Comparison of ENCODE assay signal across 10 cellular contexts in genomic region chr9:70422371-70423043, GRCh38. TPM values are rescaled to one million over a fixed set of nuclear protein-coding genes. Genes with fewer than 3 reads are reported as not detected.
DNase-seq lines count a peak whose midpoint lies in the region; ATAC-seq, FAIRE-seq and TF ChIP-seq lines count a peak whose summit lies in the region.
"Had no signal": no experiment of that assay in that cellular context is flagged by ENCODE, and none has a peak within 500 bp of the region (broad histone marks: within the 10 kb centered on the region; RNA-seq: fewer than 3 reads in every experiment).

No MANE protein-coding gene starts in this region.

- no peaks in the 10 kb centered on the region for H3K9me3 Mint-ChIP-seq in Caco-2 (ENCODE audit: unreplicated experiment)

- DNase-seq in Caco-2 (no peak), NCI-H524 treated with DMSO at 0.1 percent for 48 hours (lab: John Stamatoyannopoulos, UW) (peak; percentile 10), H1 (ENCODE audit: low read depth in 1 of 2, low spot score in 2 of 2) (no peak), left colon (no peak), mucosa of descending colon (no peak)
- DNase-seq in central memory CD4-positive, alpha-beta T cell, result no peak
- DNase-seq: erythroblast, NCI-H1048 had no signal

- no peak for TF ChIP-seq RAD21 in H1 (IDR thresholded peaks at IDR 0.05 in 1 of 2, conservative IDR thresholded peaks at IDR 0.05 in 1 of 2; ENCODE audit: low read depth in 2 of 2, low read length in 2 of 2)

- H3K27ac ChIP-seq in H1 (ENCODE audit: low read depth, low read length) (no peak overlapping the region), skeletal muscle tissue (ENCODE audit: low read depth, low read length) (peak overlapping the region; percentile 99)

- no peak overlapping the region for H2BK15ac ChIP-seq in H1 (ENCODE audit: low read length)

- H4K20me1 ChIP-seq in H1 (replicated peaks in 1 of 2; ENCODE audit: control insufficient read depth in 1 of 2, insufficient read depth in 2 of 2, low read length in 2 of 2), result no peaks in the 10 kb centered on the region

- no peak overlapping the region for H4K5ac ChIP-seq in H1 (ENCODE audit: insufficient read length, low read depth, low read length)

- H2AK5ac ChIP-seq in H1 (ENCODE audit: low read depth, low read length), result no peak overlapping the region

- intact Hi-C loops in Caco-2 (cut with micrococcal nuclease; ENCODE audit: unreplicated experiment) (loop anchor here (5.0 kb wide), 1 partner anchor 60 kb away; no protein-coding TSS in a partner anchor), left colon (cut with DNase I, micrococcal nuclease) (loop anchor here in 1 of 2 donors (10.0 kb wide), 1 partner anchor 62 kb away; no protein-coding TSS in a partner anchor), mucosa of descending colon (cut with DNase I, micrococcal nuclease) (loop anchor here in 1 of 2 donors (5.0 kb wide), 1 partner anchor 55 kb away; no protein-coding TSS in a partner anchor)

- no peaks in the 10 kb centered on the region for H3K79me2 ChIP-seq in H1 (ENCODE audit: control insufficient read depth in 1 of 2, insufficient read depth in 2 of 2, low read length in 2 of 2)

- H3K14ac ChIP-seq in H1 (ENCODE audit: insufficient read length), result no peak overlapping the region

- 87% methylated on average over 6 of the region's 6 CpGs; no CpG with 5 or more reads in 1 of the 2 experiments for WGBS in H1 (ENCODE audit: extremely low coverage in 1 of 2, insufficient coverage in 1 of 2, insufficient read length in 1 of 2, insufficient replicate concordance in 2 of 2, low coverage in 1 of 2, low lambda C conversion rate in 2 of 2, missing lambda C conversion rate in 1 of 2), 2 experiments

- no peak overlapping the region for H4K8ac ChIP-seq in H1 (ENCODE audit: extremely low read depth, insufficient read depth, low read length)

- no peak for ATAC-seq in left colon
- ATAC-seq in mucosa of descending colon, result no peak

- peaks cover 25% of the 10 kb centered on the region for H3K23me2 ChIP-seq in H1 (ENCODE audit: low read depth, low read length)

- H3K27me3 Mint-ChIP-seq in Caco-2 (ENCODE audit: insufficient read depth, unreplicated experiment), result no peaks in the 10 kb centered on the region

- H3K4me1 ChIP-seq in Caco-2, result no peaks in the 10 kb centered on the region
- peaks cover 5 to 14% (median 6%) of the 10 kb centered on the region in 4 experiments; a peak in 6 of 7 replicates for H3K4me1 ChIP-seq in H1 (replicated peaks in 1 of 4; ENCODE audit: control insufficient read depth in 3 of 4, insufficient read depth in 4 of 4, low read length in 3 of 4)
- peaks cover 38 to 54% (median 41%) of the 10 kb centered on the region in 3 donors for H3K4me1 ChIP-seq in skeletal muscle tissue (ENCODE audit: control insufficient read depth in 3 of 3, insufficient read depth in 3 of 3, low read length in 3 of 3)
- peaks cover 32% of the 10 kb centered on the region for H3K4me1 ChIP-seq in mucosa of descending colon (ENCODE audit: low read depth)

- H3K4me1 Mint-ChIP-seq in Caco-2 (ENCODE audit: low read depth, unreplicated experiment), result no peaks in the 10 kb centered on the region

- TF ChIP-seq EP300 in H1 (IDR thresholded peaks at IDR 0.05; ENCODE audit: borderline replicate concordance in 1 of 2, low read depth in 2 of 2, low read length in 2 of 2), result no peak

- H4K91ac ChIP-seq in H1 (replicated peaks; ENCODE audit: insufficient read length, low read length), result no peak overlapping the region

- no peaks in the 10 kb centered on the region for H3K79me1 ChIP-seq in H1 (ENCODE audit: low read depth, low read length)

- H2AFZ ChIP-seq in H1 (ENCODE audit: low read length), result no peak overlapping the region

- H3K27ac Mint-ChIP-seq in Caco-2 (ENCODE audit: unreplicated experiment), result peak overlapping the region; percentile 8

- peak overlapping the region; percentile 34; the same call in 1 of the 2 replicates for H2BK20ac ChIP-seq in H1 (ENCODE audit: low read length)

- H3K36me3 ChIP-seq in Caco-2 (ENCODE audit: control insufficient read depth, insufficient read depth, low read length) (no peaks in the 10 kb centered on the region), H1 (ENCODE audit: control insufficient read depth in 2 of 4, insufficient read depth in 4 of 4, low read length in 3 of 4) (no peaks in the 10 kb centered on the region), skeletal muscle tissue (ENCODE audit: control insufficient read depth in 3 of 3, insufficient read depth in 3 of 3, low read length in 3 of 3) (no peaks in the 10 kb centered on the region), mucosa of descending colon (ENCODE audit: low read depth) (peaks cover 3% of the 10 kb centered on the region)
- H3K36me3 ChIP-seq: HAP-1 had no signal

- no peak for FAIRE-seq in H1 (lab: Jason Lieb, UNC)

- POLR2A ChIA-PET in Caco-2 (lab: Charles Lee), result no interaction called here
- POLR2A ChIA-PET in H1 (lab: Charles Lee; ENCODE audit: partially characterized antibody), result no interaction called here

- H3K18ac ChIP-seq in H1 (ENCODE audit: extremely low read depth, low read length), result no peak overlapping the region

- no peak overlapping the region for H2BK120ac ChIP-seq in H1 (replicated peaks; ENCODE audit: low read depth, low read length)

- H3K9ac ChIP-seq in H1 (replicated peaks in 1 of 4; ENCODE audit: extremely low read depth in 1 of 4, low read depth in 3 of 4, low read length in 3 of 4) (no peak overlapping the region), skeletal muscle tissue (ENCODE audit: low read depth in 1 of 3, low read length in 3 of 3) (no peak overlapping the region)

- H3K4me3 ChIP-seq in Caco-2 (ENCODE audit: low read depth, low read length) (no peak overlapping the region), H1 (ENCODE audit: extremely low read depth in 1 of 4, insufficient read depth in 2 of 4, low read depth in 3 of 4, low read length in 4 of 4) (no peak overlapping the region), skeletal muscle tissue (ENCODE audit: low read length in 3 of 3) (no peak overlapping the region), mucosa of descending colon (no peak overlapping the region)
- H3K4me3 ChIP-seq: HAP-1 had no signal

- no peak overlapping the region for H2BK12ac ChIP-seq in H1 (ENCODE audit: low read depth, low read length)

- no peak for TF ChIP-seq POLR2A in H1 (IDR thresholded peaks at IDR 0.05; ENCODE audit: control extremely low read depth in 1 of 2, low read depth in 2 of 2, low read length in 2 of 2)

- H3K9me3 ChIP-seq in Caco-2, result no peaks in the 10 kb centered on the region
- no peaks in the 10 kb centered on the region for H3K9me3 ChIP-seq in H1 (ENCODE audit: insufficient read depth in 2 of 2, low read depth in 1 of 2, low read length in 1 of 2)
- no peaks in the 10 kb centered on the region for H3K9me3 ChIP-seq in skeletal muscle tissue (ENCODE audit: control insufficient read depth in 3 of 3, low read length in 3 of 3)
- H3K9me3 ChIP-seq in mucosa of descending colon, result no peaks in the 10 kb centered on the region
- H3K9me3 ChIP-seq: HAP-1 had no signal

- H3K4me2 ChIP-seq in H1 (ENCODE audit: insufficient read depth in 1 of 2, low read depth in 2 of 2, low read length in 2 of 2), result no peak overlapping the region; a peak in 1 of 4 replicates

- no peak overlapping the region for H3K56ac ChIP-seq in H1 (replicated peaks; ENCODE audit: insufficient read length, low read depth, low read length)

- H3K4ac ChIP-seq in H1 (replicated peaks; ENCODE audit: insufficient read length, low read depth, low read length), result no peak overlapping the region

- H3K4me3 Mint-ChIP-seq in Caco-2 (ENCODE audit: unreplicated experiment), result no peak overlapping the region

- no peak overlapping the region for H2BK5ac ChIP-seq in H1 (ENCODE audit: low read depth, low read length)

- TF ChIP-seq CTCF in Caco-2 (IDR thresholded peaks at IDR 0.05; ENCODE audit: insufficient read depth in 1 of 2, low read depth in 1 of 2, low read length in 1 of 2, severe bottlenecking in 1 of 2, unreplicated experiment in 1 of 2) (no peak), H1 (IDR thresholded peaks at IDR 0.05; ENCODE audit: control extremely low read depth in 1 of 3, insufficient read depth in 1 of 3, low read depth in 1 of 3, low read length in 3 of 3) (no peak), mucosa of descending colon (IDR thresholded peaks at IDR 0.05) (no peak)

- peaks cover 4% of the 10 kb centered on the region for H3K36me3 Mint-ChIP-seq in Caco-2 (ENCODE audit: insufficient read depth, unreplicated experiment)

- no peak overlapping the region for H3K23ac ChIP-seq in H1 (ENCODE audit: insufficient read length)

- H3K27me3 ChIP-seq in Caco-2 (replicated peaks; ENCODE audit: control insufficient read depth, insufficient read depth, low read length) (no peaks in the 10 kb centered on the region), H1 (replicated peaks in 1 of 4; ENCODE audit: control insufficient read depth in 3 of 4, extremely low read depth in 1 of 4, insufficient read depth in 3 of 4, low read length in 3 of 4) (peaks cover 0 to 4% (median 1%) of the 10 kb centered on the region in 4 experiments; a peak in 4 of 7 replicates), skeletal muscle tissue (ENCODE audit: control insufficient read depth in 3 of 3, insufficient read depth in 3 of 3, low read length in 3 of 3) (no peaks in the 10 kb centered on the region)

- no TSS peak for BruUV-seq in Caco-2 (replicated peaks; lab: Mats Ljungman, UMichigan)

- CTCF ChIA-PET in Caco-2 (lab: Charles Lee) (no interaction called here), H1 (lab: Charles Lee; ENCODE audit: partially characterized antibody) (interaction anchor here (0.9 to 1.9 kb wide), 2 partner anchors 88 to 178 kb away, joined by 3 to 6 read pairs; no protein-coding TSS in a partner anchor)

TF ChIP-seq in H1, 55 proteins besides CTCF, POLR2A, EP300 and RAD21 (continues in another document):
- TF ChIP-seq SUZ12 (IDR thresholded peaks at IDR 0.05; ENCODE audit: low read length), result no peak
- TF ChIP-seq, protein P1, sequence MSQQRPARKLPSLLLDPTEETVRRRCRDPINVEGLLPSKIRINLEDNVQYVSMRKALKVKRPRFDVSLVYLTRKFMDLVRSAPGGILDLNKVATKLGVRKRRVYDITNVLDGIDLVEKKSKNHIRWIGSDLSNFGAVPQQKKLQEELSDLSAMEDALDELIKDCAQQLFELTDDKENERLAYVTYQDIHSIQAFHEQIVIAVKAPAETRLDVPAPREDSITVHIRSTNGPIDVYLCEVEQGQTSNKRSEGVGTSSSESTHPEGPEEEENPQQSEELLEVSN (IDR thresholded peaks at IDR 0.05), result no peak
- TF ChIP-seq KDM5A (IDR thresholded peaks at IDR 0.05; ENCODE audit: low read length), result no peak

RNA-seq across cellular contexts. Expression of gene KLF9, which starts 8.1 kb away (rescaled TPM):
- 0.77 and 0.98 TPM in 2 replicates for total RNA-seq in Caco-2 (2022)
- 0.82 and 0.98 TPM in 2 replicates for total RNA-seq in H1 (2021; fragmentation: NEBNext Ultra II Directional; extraction: Animal tissue kit (Norgen Biotek cat#: 25700))
- polyA plus RNA-seq in H1 (2011; rRNA removed), result 0.47 TPM in 2 replicates
- polyA plus RNA-seq in H1 (2011; cell fraction: cytosol; rRNA removed), result 0.71 TPM
- polyA plus RNA-seq in H1 (2011; cell fraction: nucleus; rRNA removed), result 0.47 TPM
- polyA plus RNA-seq in H1 (2012, experiment 1 of 2), result 0.39 to 0.98 TPM (median 0.61 TPM) in 4 replicates
- 0.03 TPM for polyA plus RNA-seq in H1 (2012, experiment 2 of 2)
- polyA plus RNA-seq in H1 (2013, experiment 1 of 2), result 0.49 TPM
- 0.55 TPM for polyA plus RNA-seq in H1 (2013, experiment 2 of 2)
- polyA minus RNA-seq in H1 (2011; rRNA and poly(A)+ RNA removed), result 0.66 and 0.76 TPM in 2 replicates
- polyA minus RNA-seq in H1 (2011; cell fraction: cytosol; rRNA and poly(A)+ RNA removed), result 0.95 TPM
- 1.2 TPM for polyA minus RNA-seq in H1 (2011; cell fraction: nucleus; rRNA and poly(A)+ RNA removed)
- total RNA-seq in skeletal muscle tissue, result 2.6 TPM
- total RNA-seq in left colon, result 10 to 100 TPM; 26.7 to 55.2 TPM
- total RNA-seq in mucosa of descending colon, result 100 to 1,000 TPM in 1 of 3 donors, 10 to 100 TPM in 2; 29.5 to 104 (median 45.4) TPM
